In genomic region chr12:12527820-12528296, GRCh38 we compare ENCODE assay signal across 12 cellular contexts. TPM values are rescaled to one million over a fixed set of nuclear protein-coding genes. Genes with fewer than 3 reads are reported as not detected.
DNase-seq lines count a peak whose midpoint lies in the region; ATAC-seq and TF ChIP-seq lines count a peak whose summit lies in the region.
"Had no signal": no experiment of that assay in that cellular context is flagged by ENCODE, and none has a peak within 500 bp of the region (broad histone marks: within the 10 kb centered on the region; RNA-seq: fewer than 3 reads in every experiment).

No MANE protein-coding gene starts in this region.

- CTCF ChIA-PET in IMR-90 (lab: Yijun Ruan, JAX): interaction anchor here (0.6 kb wide), 1 partner anchor 13 kb away, joined by 8 read pairs; no protein-coding TSS in a partner anchor
- CTCF ChIA-PET in naive thymus-derived CD4-positive, alpha-beta T cell (lab: Charles Lee): interaction anchor here (0.7 to 1.3 kb wide), 5 partner anchors 86 to 153 kb away, joined by 3 to 4 read pairs (median 3); no protein-coding TSS in a partner anchor

- H4K8ac ChIP-seq in IMR-90 (ENCODE audit: low read depth in 2 of 2, low read length in 2 of 2): no peak overlapping the region

- no peak for TF ChIP-seq RAD21 in IMR-90 (IDR thresholded peaks at IDR 0.05; ENCODE audit: low read length)

- BruUV-seq in IMR-90 (replicated peaks; lab: Mats Ljungman, UMichigan): no TSS peak

- TF ChIP-seq CTCF in IMR-90 (conservative IDR thresholded peaks at IDR 0.05; ENCODE audit: low read depth, low read length) (no peak), body of pancreas (IDR thresholded peaks at IDR 0.05) (no peak)

- H3K4me1 ChIP-seq in IMR-90 (ENCODE audit: control insufficient read depth, insufficient read depth, low read length) (no peaks in the 10 kb centered on the region), body of pancreas (peaks cover 58% of the 10 kb centered on the region)
- H3K4me1 ChIP-seq in naive thymus-derived CD4-positive, alpha-beta T cell (ENCODE audit: control insufficient read depth in 2 of 2, insufficient read depth in 2 of 2, low read length in 2 of 2): peaks cover 16 to 33% of the 10 kb centered on the region in 2 donors

- no peak overlapping the region for H2BK20ac ChIP-seq in IMR-90 (ENCODE audit: low read depth, low read length)

- H3K27ac ChIP-seq in IMR-90 (ENCODE audit: insufficient read depth, low read length): no peak overlapping the region
- H3K27ac ChIP-seq in body of pancreas: peak overlapping the region; percentile 28 to 82 (median 68)
- peak overlapping the region; percentile 70 for H3K27ac ChIP-seq in naive thymus-derived CD4-positive, alpha-beta T cell (ENCODE audit: low read depth, low read length)

- H3K9me3 ChIP-seq in IMR-90 (ENCODE audit: control insufficient read depth, insufficient read depth, low read length) (no peaks in the 10 kb centered on the region), body of pancreas (no peaks in the 10 kb centered on the region)
- no peaks in the 10 kb centered on the region for H3K9me3 ChIP-seq in naive thymus-derived CD4-positive, alpha-beta T cell (ENCODE audit: control insufficient read depth in 2 of 3, low read length in 3 of 3)

- ATAC-seq in IMR-90 (ENCODE audit: low read depth) (no peak), body of pancreas (peak; percentile 67)
- ATAC-seq in naive thymus-derived CD4-positive, alpha-beta T cell: peak; percentile 53

- H2BK15ac ChIP-seq in IMR-90 (ENCODE audit: low read depth, low read length): no peak overlapping the region

- H2AK9ac ChIP-seq in IMR-90 (replicated peaks; ENCODE audit: low read depth, low read length, poor library complexity): peak overlapping the region; percentile 45

- DNase-seq in NCI-H510A treated with DMSO at 0.1 percent for 48 hours (lab: John Stamatoyannopoulos, UW) (peak; percentile 22), NCI-H510A (lab: John Stamatoyannopoulos, UW) (no peak), IMR-90 (no peak), body of pancreas (peak in 3 of 4 donors; percentile 22 to 35 (median 22)), foreskin melanocyte (no peak), NCI-H1105 (lab: John Stamatoyannopoulos, UW) (no peak), COLO668 (lab: John Stamatoyannopoulos, UW; ENCODE audit: unreplicated experiment) (no peak)
- peak in 5 of 9 donors; percentile 23 to 38 (median 23) for DNase-seq in naive thymus-derived CD4-positive, alpha-beta T cell
- DNase-seq: activated gamma-delta T cell, NCI-H1048, Right ventricle myocardium superior, trophoblast cell had no signal

- no peak overlapping the region for H3K23ac ChIP-seq in IMR-90 (ENCODE audit: low read depth, low read length)

- H3K14ac ChIP-seq in IMR-90 (replicated peaks; ENCODE audit: low read depth, low read length): no peak overlapping the region

- no peaks in the 10 kb centered on the region for H3K27me3 Mint-ChIP-seq in naive thymus-derived CD4-positive, alpha-beta T cell

- no peak overlapping the region for H2BK120ac ChIP-seq in IMR-90 (ENCODE audit: low read depth, low read length)

- TF ChIP-seq POLR2A in IMR-90 (IDR thresholded peaks at IDR 0.05; ENCODE audit: low read depth, low read length): no peak
- no peak for TF ChIP-seq POLR2A in body of pancreas (IDR thresholded peaks at IDR 0.05)

- H3K36me3 Mint-ChIP-seq in naive thymus-derived CD4-positive, alpha-beta T cell: peaks cover 0 to 28% (median 0%) of the 10 kb centered on the region in 5 donors

- no peak overlapping the region for H3K4me2 ChIP-seq in IMR-90 (ENCODE audit: low read depth, low read length)

- H3K4ac ChIP-seq in IMR-90 (ENCODE audit: low read depth, low read length): no peak overlapping the region

- H3K9me3 Mint-ChIP-seq in naive thymus-derived CD4-positive, alpha-beta T cell: no peaks in the 10 kb centered on the region

- H3K18ac ChIP-seq in IMR-90 (ENCODE audit: low read depth, low read length): no peak overlapping the region

- H2BK5ac ChIP-seq in IMR-90 (ENCODE audit: low read depth, low read length, poor library complexity, severe bottlenecking): no peak overlapping the region

- H3K27me3 ChIP-seq in IMR-90 (ENCODE audit: control insufficient read depth, insufficient read depth, low read length): no peaks in the 10 kb centered on the region
- no peaks in the 10 kb centered on the region for H3K27me3 ChIP-seq in body of pancreas
- H3K27me3 ChIP-seq in naive thymus-derived CD4-positive, alpha-beta T cell (ENCODE audit: control insufficient read depth in 2 of 2, insufficient read depth in 2 of 2, low read length in 2 of 2): no peaks in the 10 kb centered on the region

- no peak overlapping the region for H2AFZ ChIP-seq in IMR-90 (replicated peaks; ENCODE audit: low read length, poor library complexity)

- H3K56ac ChIP-seq in IMR-90 (ENCODE audit: extremely low read depth, insufficient read depth, low read length): no peak overlapping the region

- POLR2A ChIA-PET in IMR-90 (lab: Charles Lee; ENCODE audit: unreplicated experiment): no interaction called here
- POLR2A ChIA-PET in naive thymus-derived CD4-positive, alpha-beta T cell (lab: Charles Lee): interaction anchor here (0.6 to 2.1 kb wide), 9 partner anchors 8 to 143 kb away, joined by 3 to 6 read pairs (median 3); no protein-coding TSS in a partner anchor

- intact Hi-C loops in IMR-90 (cut with micrococcal nuclease): no loop called here
- intact Hi-C loops in body of pancreas (cut with DNase I): no loop called here
- intact Hi-C loops in naive thymus-derived CD4-positive, alpha-beta T cell (cut with micrococcal nuclease): loop anchor here (1.0 to 5.0 kb wide), 3 partner anchors 33 to 41 kb away; partner anchors contain the start of gene DUSP16 (in 1 of the 2)

- H3K9ac ChIP-seq in IMR-90 (ENCODE audit: low read depth, low read length): no peak overlapping the region

- dilution Hi-C loops in IMR-90 (cut with HindIII; ENCODE audit: low sequenced_read_pairs, unreplicated experiment): no loop called here

- H3K36me3 ChIP-seq in IMR-90 (ENCODE audit: control insufficient read depth, insufficient read depth, low read length) (no peaks in the 10 kb centered on the region), body of pancreas (replicated peaks in 1 of 2; ENCODE audit: insufficient read depth in 1 of 2, low read depth in 2 of 2) (no peaks in the 10 kb centered on the region)
- H3K36me3 ChIP-seq in naive thymus-derived CD4-positive, alpha-beta T cell (ENCODE audit: control insufficient read depth in 2 of 3, insufficient read depth in 3 of 3, low read length in 3 of 3): no peaks in the 10 kb centered on the region

- peaks cover 19 to 68% (median 50%) of the 10 kb centered on the region in 7 donors for H3K4me1 Mint-ChIP-seq in naive thymus-derived CD4-positive, alpha-beta T cell

- peak overlapping the region; percentile 44 to 65 (median 52) for H3K4me3 Mint-ChIP-seq in naive thymus-derived CD4-positive, alpha-beta T cell

- H4K20me1 ChIP-seq in IMR-90 (ENCODE audit: insufficient read depth, low read length): no peaks in the 10 kb centered on the region; the same call in 1 of the 2 replicates

- no peak overlapping the region for H4K91ac ChIP-seq in IMR-90 (ENCODE audit: insufficient read depth, low read depth, low read length)

- no peak overlapping the region for H4K5ac ChIP-seq in IMR-90 (ENCODE audit: low read depth, low read length)

- peaks cover 3 to 14% of the 10 kb centered on the region in 2 experiments; a peak in 1 of 4 replicates for H3K79me1 ChIP-seq in IMR-90 (ENCODE audit: low read depth in 1 of 2, low read length in 2 of 2)

- H3K4me3 ChIP-seq in IMR-90 (ENCODE audit: insufficient read depth, low read depth, low read length) (no peak overlapping the region), body of pancreas (no peak overlapping the region)
- no peak overlapping the region for H3K4me3 ChIP-seq in naive thymus-derived CD4-positive, alpha-beta T cell (ENCODE audit: low read length)

- H2AK5ac ChIP-seq in IMR-90 (ENCODE audit: low read depth, low read length): no peak overlapping the region

- H3K27ac Mint-ChIP-seq in naive thymus-derived CD4-positive, alpha-beta T cell: peak overlapping the region; percentile 80 to 96 (median 90)

- 100% methylated on average over 1 of the region's 5 CpGs; no CpG with 5 or more reads in 1 of the 2 experiments for WGBS in IMR-90 (ENCODE audit: extremely low coverage in 2 of 2, insufficient read length in 1 of 2), 2 experiments
- 47 to 52% methylated on average over 5 of the region's 5 CpGs for WGBS in body of pancreas, 2 donors

- H3K9me1 ChIP-seq in IMR-90 (ENCODE audit: insufficient read depth, low read length): peaks cover 6% of the 10 kb centered on the region; the same call in 1 of the 2 replicates

- in situ Hi-C loops in IMR-90 (cut with MboI; ENCODE audit: low sequenced_read_pairs): no loop called here

TF ChIP-seq in IMR-90, 13 proteins besides CTCF, POLR2A, EP300 and RAD21 (continues in another document):
- no peak for TF ChIP-seq RFX5 (IDR thresholded peaks at IDR 0.05; ENCODE audit: low read depth, low read length)
- no peak for TF ChIP-seq MAZ (IDR thresholded peaks at IDR 0.05; ENCODE audit: borderline replicate concordance, low read depth, low read length)
- TF ChIP-seq FOS (IDR thresholded peaks at IDR 0.05; ENCODE audit: low read depth, low read length): no peak
- TF ChIP-seq SMC3 (IDR thresholded peaks at IDR 0.05; ENCODE audit: low read depth, low read length): no peak
- no peak for TF ChIP-seq MAFK (IDR thresholded peaks at IDR 0.05; ENCODE audit: low read depth, low read length)
- no peak for TF ChIP-seq BHLHE40 (IDR thresholded peaks at IDR 0.05; ENCODE audit: low read depth, low read length)
- TF ChIP-seq NFE2L2 (IDR thresholded peaks at IDR 0.05; ENCODE audit: low read depth, low read length): no peak
- no peak for TF ChIP-seq MXI1 (IDR thresholded peaks at IDR 0.05; ENCODE audit: borderline replicate concordance, low read depth, low read length)
- TF ChIP-seq CHD1 (IDR thresholded peaks at IDR 0.05; ENCODE audit: low read depth, low read length): no peak
- no peak for TF ChIP-seq ELK1 (IDR thresholded peaks at IDR 0.05; ENCODE audit: borderline replicate concordance, low read depth, low read length)

RNA-seq across cellular contexts. Expression of gene DUSP16, which starts 34.8 kb away (rescaled TPM):
- total RNA-seq in IMR-90 (2012; rRNA removed) (10.0 and 10.6 TPM in 2 replicates), body of pancreas (10 to 100 TPM; 30.3 to 32.9 TPM)
- 4.2 and 4.7 TPM in 2 replicates for polyA plus RNA-seq in IMR-90 (2012; rRNA removed)
- 2.3 and 2.7 TPM in 2 replicates for polyA plus RNA-seq in IMR-90 (2012; cell fraction: cytosol; rRNA removed)
- 2.7 and 4.1 TPM in 2 replicates for polyA plus RNA-seq in IMR-90 (2012; cell fraction: nucleus; rRNA removed; ENCODE audit: low replicate concordance)
- 10 to 100 TPM; 26.8 to 42.8 (median 38.9) TPM for total RNA-seq in naive thymus-derived CD4-positive, alpha-beta T cell
- 1 to 10 TPM; 4.4 to 5.0 TPM for polyA plus RNA-seq in naive thymus-derived CD4-positive, alpha-beta T cell

Comparison
In these comparisons a context has a peak if more than half of its experiments do, and no peak if none do; other contexts are left out.
1. DNase-seq: peak in NCI-H510A treated with DMSO at 0.1 percent for 48 hours (single experiment), body of pancreas (3 of 4) and naive thymus-derived CD4-positive, alpha-beta T cell (5 of 9); none in NCI-H510A (single experiment), IMR-90 (single experiment), foreskin melanocyte (single experiment), NCI-H1105 (single experiment) and COLO668 (single experiment).
2. intact Hi-C loops: an anchor here in naive thymus-derived CD4-positive, alpha-beta T cell (1.0 to 5.0 kb wide); none called in IMR-90 and body of pancreas.